ENCODE assay signal across 1 cellular context in genomic region chr1:234866007-234866866, GRCh38.
TF ChIP-seq lines count a peak whose summit lies in the region.

No MANE protein-coding gene starts in this region.

TF ChIP-seq in IMR-90, 13 proteins besides CTCF, POLR2A, EP300 and RAD21:
- TF ChIP-seq USF2 (IDR thresholded peaks at IDR 0.05; ENCODE audit: low read depth, low read length) (peak; percentile 76), SMC3 (IDR thresholded peaks at IDR 0.05; ENCODE audit: low read depth, low read length) (no peak), ELK1 (IDR thresholded peaks at IDR 0.05; ENCODE audit: borderline replicate concordance, low read depth, low read length) (no peak), BHLHE40 (IDR thresholded peaks at IDR 0.05; ENCODE audit: low read depth, low read length) (peak; percentile 95), MAFK (IDR thresholded peaks at IDR 0.05; ENCODE audit: low read depth, low read length) (no peak), MAZ (IDR thresholded peaks at IDR 0.05; ENCODE audit: borderline replicate concordance, low read depth, low read length) (no peak), CEBPB (IDR thresholded peaks at IDR 0.05; ENCODE audit: low read depth, low read length) (peak; percentile 89), FOS (IDR thresholded peaks at IDR 0.05; ENCODE audit: low read depth, low read length) (peak; percentile 57; the same call in 1 of the 2 replicates), RCOR1 (IDR thresholded peaks at IDR 0.05; ENCODE audit: insufficient replicate concordance, low read length) (no peak), RFX5 (IDR thresholded peaks at IDR 0.05; ENCODE audit: low read depth, low read length) (no peak), MXI1 (IDR thresholded peaks at IDR 0.05; ENCODE audit: borderline replicate concordance, low read depth, low read length) (0 out of 2 replicates have a peak, but pooled peaks have one; percentile 18), NFE2L2 (IDR thresholded peaks at IDR 0.05; ENCODE audit: low read depth, low read length) (no peak), CHD1 (IDR thresholded peaks at IDR 0.05; ENCODE audit: low read depth, low read length) (no peak)
